Comparison of ENCODE assay signal across 9 cellular contexts in genomic region chr16:11561440-11561797, GRCh38. TPM values are rescaled to one million over a fixed set of nuclear protein-coding genes. Genes with fewer than 3 reads are reported as not detected.
DNase-seq lines count a peak whose midpoint lies in the region; ATAC-seq and TF ChIP-seq lines count a peak whose summit lies in the region.
"Had no signal": no experiment of that assay in that cellular context is flagged by ENCODE, and none has a peak within 500 bp of the region (broad histone marks: within the 10 kb centered on the region; RNA-seq: fewer than 3 reads in every experiment).

No MANE protein-coding gene starts in this region.

- no peaks in the 10 kb centered on the region for H3K9me2 ChIP-seq in GM23338 (ENCODE audit: insufficient read depth)

- CTCF ChIA-PET in activated CD8-positive, alpha-beta T cell treated with anti-CD3 and anti-CD28 coated beads for 36 hours (lab: Charles Lee) = interaction anchor here (1.0 to 2.3 kb wide), 2 partner anchors 29 to 106 kb away, joined by 3 to 10 read pairs; no protein-coding TSS in a partner anchor

- H3K36me3 ChIP-seq in GM23338 (ENCODE audit: insufficient read depth) = no peaks in the 10 kb centered on the region

- H3K79me2 ChIP-seq in GM23338 (replicated peaks; ENCODE audit: insufficient read depth) = peaks cover 93% of the 10 kb centered on the region

- H2AFZ ChIP-seq in GM23338 = no peak overlapping the region

- H3K4me3 ChIP-seq in GM23338 (0 out of 2 replicates have a peak overlapping the region, but pooled peaks have one; percentile 6), skin epidermis (peak overlapping the region in 1 of 7 experiments; percentile 6)

- ATAC-seq in GM23338 (no peak), GM19455 (IDR thresholded peaks at IDR 0.05; ENCODE audit: unreplicated experiment) (no peak), HG03135 (IDR thresholded peaks at IDR 0.05; ENCODE audit: unreplicated experiment) (no peak)
- no peak for ATAC-seq in activated CD8-positive, alpha-beta T cell treated with anti-CD3 and anti-CD28 coated beads for 36 hours

- peaks cover under 1% of the 10 kb centered on the region; the same call in 1 of the 3 replicates for H3K9me3 Mint-ChIP-seq in GM23338
- H3K9me3 Mint-ChIP-seq in activated CD8-positive, alpha-beta T cell treated with anti-CD3 and anti-CD28 coated beads for 36 hours = peaks cover 4% of the 10 kb centered on the region

- H4K20me1 ChIP-seq in GM23338 (replicated peaks; ENCODE audit: insufficient read depth) = peaks cover 15% of the 10 kb centered on the region

- H3K4me2 ChIP-seq in GM23338 = peak overlapping the region; percentile 59

- H3K36me3 Mint-ChIP-seq in GM23338 (ENCODE audit: low read depth) = peaks cover 9% of the 10 kb centered on the region
- peaks cover 49% of the 10 kb centered on the region for H3K36me3 Mint-ChIP-seq in activated CD8-positive, alpha-beta T cell treated with anti-CD3 and anti-CD28 coated beads for 36 hours (ENCODE audit: low read depth)

- H3K27me3 Mint-ChIP-seq in GM23338 (ENCODE audit: insufficient read depth, low read depth, poor library complexity) = peaks cover 16% of the 10 kb centered on the region
- no peaks in the 10 kb centered on the region for H3K27me3 Mint-ChIP-seq in activated CD8-positive, alpha-beta T cell treated with anti-CD3 and anti-CD28 coated beads for 36 hours

- H3K27ac Mint-ChIP-seq in GM23338 = peak overlapping the region; percentile 13
- peak overlapping the region; percentile 96 for H3K27ac Mint-ChIP-seq in activated CD8-positive, alpha-beta T cell treated with anti-CD3 and anti-CD28 coated beads for 36 hours

- peaks cover 39% of the 10 kb centered on the region for H3K4me1 ChIP-seq in GM23338 (ENCODE audit: insufficient read depth)

- H3K27me3 ChIP-seq in GM23338 (ENCODE audit: insufficient read depth) = no peaks in the 10 kb centered on the region

- intact Hi-C loops in activated CD8-positive, alpha-beta T cell treated with anti-CD3 and anti-CD28 coated beads for 36 hours (cut with micrococcal nuclease) = no loop called here
- intact Hi-C loops in head of caudate nucleus (cut with DNase I) = no loop called here

- peaks cover 30% of the 10 kb centered on the region for H3K4me1 Mint-ChIP-seq in GM23338
- H3K4me1 Mint-ChIP-seq in activated CD8-positive, alpha-beta T cell treated with anti-CD3 and anti-CD28 coated beads for 36 hours (ENCODE audit: low read depth) = peaks cover 76% of the 10 kb centered on the region

- TF ChIP-seq CTCF in GM23338 (conservative IDR thresholded peaks at IDR 0.05; ENCODE audit: low read depth in 2 of 2) = no peak
- TF ChIP-seq CTCF in activated CD8-positive, alpha-beta T cell treated with anti-CD3 and anti-CD28 coated beads for 36 hours (IDR thresholded peaks at IDR 0.05) = no peak

- POLR2A ChIA-PET in activated CD8-positive, alpha-beta T cell treated with anti-CD3 and anti-CD28 coated beads for 36 hours (lab: Charles Lee) = interaction anchor here (1.0 to 1.7 kb wide), 3 partner anchors 14 to 230 kb away, joined by 3 to 5 read pairs (median 5); no protein-coding TSS in a partner anchor

- no peak overlapping the region; the same call in 2 of the 3 replicates for H3K4me3 Mint-ChIP-seq in GM23338
- H3K4me3 Mint-ChIP-seq in activated CD8-positive, alpha-beta T cell treated with anti-CD3 and anti-CD28 coated beads for 36 hours = peak overlapping the region; percentile 73

- H3F3A ChIP-seq in GM23338 (replicated peaks; ENCODE audit: low read depth) = peaks cover 14% of the 10 kb centered on the region

- H3K27ac ChIP-seq in GM23338 (ENCODE audit: low read depth) (peak overlapping the region; percentile 84), skin epidermis (peak overlapping the region in 19 of 21 experiments; percentile 28 to 85 (median 73))

- no peak for DNase-seq in GM23338 (ENCODE audit: low spot score)
- DNase-seq in activated CD8-positive, alpha-beta T cell treated with anti-CD3 and anti-CD28 coated beads for 36 hours = no peak
- DNase-seq in foreskin melanocyte = peak; percentile 63
- no peak for DNase-seq in head of caudate nucleus
- DNase-seq in MV-4-11 (lab: John Stamatoyannopoulos, UW) = no peak
- DNase-seq: SHP77 treated with DMSO at 0.1 percent for 48 hours had no signal

TF ChIP-seq in GM23338, 12 proteins besides CTCF, POLR2A, EP300 and RAD21:
- TF ChIP-seq POLR2AphosphoS5 (IDR thresholded peaks at IDR 0.05; ENCODE audit: low read depth) (no peak), ZNF331 (CRISPR knock-in tag; IDR thresholded peaks at IDR 0.05; ENCODE audit: low read depth) (no peak), STAT1 (IDR thresholded peaks at IDR 0.05; ENCODE audit: unreplicated experiment) (no peak), EZH2 (IDR thresholded peaks at IDR 0.05; ENCODE audit: low read depth, unreplicated experiment) (no peak), NANOG (IDR thresholded peaks at IDR 0.05; ENCODE audit: borderline replicate concordance) (no peak)

RNA-seq across cellular contexts. Expression of gene LITAF, which starts 25.3 kb away (rescaled TPM):
- 131 and 139 TPM in 2 replicates for total RNA-seq in GM23338 (2014; rRNA removed; shearing (Covaris generic))
- 147 and 158 TPM in 2 replicates for polyA plus RNA-seq in GM23338 (2016; fragmentation: Nextera tagmentation; extraction: Ambion mirVana)
- 100 to 1,000 TPM; 108 to 110 TPM for total RNA-seq in activated CD8-positive, alpha-beta T cell treated with anti-CD3 and anti-CD28 coated beads for 36 hours
